7 cellular contexts compared by ENCODE assay signal in the genomic region with DNA sequence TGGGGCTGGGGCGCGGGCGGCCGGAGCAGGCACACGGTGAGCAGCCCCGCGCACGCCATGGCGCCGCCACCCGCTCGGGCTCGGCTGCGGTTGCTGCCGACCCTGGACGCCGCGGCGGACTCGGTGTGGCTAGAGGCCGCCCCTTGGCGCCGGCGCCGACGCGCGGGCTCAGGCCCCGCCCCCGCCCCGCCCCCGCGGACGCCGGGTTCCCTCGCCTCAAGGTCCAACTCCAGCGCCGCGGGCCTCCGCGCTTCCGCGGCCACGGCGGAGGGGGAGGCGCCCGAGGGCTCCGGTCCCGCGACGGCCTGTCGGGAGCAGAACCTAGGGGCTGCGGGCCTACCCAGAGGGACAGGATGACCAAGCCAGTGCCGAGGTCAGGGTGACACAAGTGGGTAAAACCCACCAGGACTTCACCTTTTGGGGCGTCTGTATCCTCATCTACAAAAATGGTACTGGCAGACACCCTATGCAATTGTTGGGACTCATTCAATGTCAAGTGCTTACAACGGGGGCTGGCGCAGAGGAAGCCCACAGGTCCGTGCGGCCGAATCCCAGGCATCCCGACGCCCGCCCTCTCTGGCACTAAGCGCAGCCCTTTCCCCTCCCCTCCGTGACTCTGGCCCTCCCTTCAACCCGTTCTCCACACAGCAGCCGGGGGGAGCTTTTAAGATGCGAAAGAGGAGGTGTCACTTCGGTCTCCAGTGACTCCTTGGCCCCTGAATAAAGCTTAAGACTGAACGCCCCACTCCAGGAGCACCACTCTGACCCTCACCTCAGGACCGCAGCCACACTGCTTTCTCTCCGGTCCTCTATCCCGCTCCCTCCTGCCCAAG. TPM values are rescaled to one million over a fixed set of nuclear protein-coding genes. Genes with fewer than 3 reads are reported as not detected.
DNase-seq lines count a peak whose midpoint lies in the region; ATAC-seq, FAIRE-seq and TF ChIP-seq lines count a peak whose summit lies in the region.

A gene with protein sequence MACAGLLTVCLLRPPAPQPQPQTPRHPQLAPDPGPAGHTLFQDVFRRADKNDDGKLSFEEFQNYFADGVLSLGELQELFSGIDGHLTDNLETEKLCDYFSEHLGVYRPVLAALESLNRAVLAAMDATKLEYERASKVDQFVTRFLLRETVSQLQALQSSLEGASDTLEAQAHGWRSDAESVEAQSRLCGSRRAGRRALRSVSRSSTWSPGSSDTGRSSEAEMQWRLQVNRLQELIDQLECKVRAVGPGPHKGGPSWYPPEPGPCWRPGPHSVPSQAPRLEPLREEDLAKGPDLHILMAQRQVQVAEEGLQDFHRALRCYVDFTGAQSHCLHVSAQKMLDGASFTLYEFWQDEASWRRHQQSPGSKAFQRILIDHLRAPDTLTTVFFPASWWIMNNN (minus strand): TSS at position 135 of the 833 bp plus-strand sequence. CDS start 76 bp downstream, at position 59.

- H3K27me3 ChIP-seq in layer of hippocampus (ENCODE audit: control insufficient read depth, insufficient read depth, low read length): no peaks in the 10 kb centered on the region

- FAIRE-seq in GM12891 (lab: Jason Lieb, UNC): peak; percentile 54

- H3K4me3 ChIP-seq in WI38 (ENCODE audit: low read depth, low read length): peak within 1 kb of the TSS; percentile 71

- H3K27ac ChIP-seq in cingulate gyrus (ENCODE audit: low read depth, low read length): peak within 1 kb of the TSS; percentile 92
- H3K27ac ChIP-seq in layer of hippocampus (ENCODE audit: low read depth, low read length): peak within 1 kb of the TSS; percentile 88

- peak; percentile 61; the same call in 1 of the 2 replicates for TF ChIP-seq POLR2A in GM12891 (IDR thresholded peaks at IDR 0.05; ENCODE audit: low read depth, low read length)

- DNase-seq in GM12891 (ENCODE audit: insufficient read length, low spot score) (peak; percentile 92), NCI-H2227 (lab: John Stamatoyannopoulos, UW; ENCODE audit: unreplicated experiment) (peak; percentile 85)
- peak; percentile 78 for DNase-seq in stimulated activated CD4-positive, alpha-beta T cell treated with anti-CD3 and anti-CD28 coated beads, Interleukin-15, amount 100 ng/mL, for 24 hours

- ATAC-seq in HG02759 (IDR thresholded peaks at IDR 0.05; ENCODE audit: unreplicated experiment): peak; percentile 87

- no peak for TF ChIP-seq CTCF in WI38 (IDR thresholded peaks at IDR 0.05; ENCODE audit: low read depth, low read length)

TF ChIP-seq in GM12891, 5 proteins besides CTCF, POLR2A, EP300 and RAD21:
- TF ChIP-seq POLR2AphosphoS5 (IDR thresholded peaks at IDR 0.05; ENCODE audit: low read depth, low read length): peak; percentile 75
- no peak for TF ChIP-seq POU2F2 (IDR thresholded peaks at IDR 0.05; ENCODE audit: low read depth, low read length)
TF ChIP-seq in GM12891: peak in this region for 1.

RNA-seq across cellular contexts. Expression of the gene that starts here (rescaled TPM):
- 6.2 TPM for polyA plus RNA-seq in GM12891 (2012; ENCODE audit: low read depth, missing spikeins)

Comparison
In these comparisons a context has a peak if more than half of its experiments do, and no peak if none do; other contexts are left out.
1. Peak in every context shown above with its lines: DNase-seq, ATAC-seq, H3K4me3 ChIP-seq and H3K27ac ChIP-seq.